8 cellular contexts compared by ENCODE assay signal in the genomic region with DNA sequence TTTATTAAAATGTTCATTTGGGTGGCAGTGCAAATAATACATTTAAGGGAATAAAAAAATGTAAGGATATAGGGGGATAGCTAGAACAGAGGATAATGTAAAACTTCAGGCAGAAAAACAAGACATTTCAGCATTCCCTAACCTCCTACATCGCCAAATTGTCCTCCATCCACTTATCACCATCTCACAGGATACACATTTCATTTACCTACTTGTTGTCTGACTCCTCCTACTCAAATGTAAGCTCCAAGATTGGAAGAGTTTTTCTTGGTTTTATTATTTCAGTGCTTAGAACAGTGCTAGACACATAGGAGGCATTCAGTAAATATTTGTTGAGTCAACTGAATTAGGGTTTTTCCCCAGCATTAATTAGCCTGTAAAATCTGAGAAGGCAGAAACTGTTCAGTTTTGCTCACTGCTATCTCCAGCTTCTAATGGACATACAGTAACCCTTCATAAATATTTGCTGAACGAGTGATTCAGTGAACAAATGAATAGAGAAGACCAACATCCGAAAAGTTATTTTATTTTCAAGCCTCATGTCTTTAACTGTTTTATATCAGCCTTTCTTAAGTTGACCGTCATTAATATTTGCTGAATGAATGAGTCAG. TPM values are rescaled to one million over a fixed set of nuclear protein-coding genes. Genes with fewer than 3 reads are reported as not detected.
A peak's percentile ranks its signal among the peaks of the same experiment; 100 is the strongest.
DNase-seq lines count a peak whose midpoint lies in the region; ATAC-seq and TF ChIP-seq lines count a peak whose summit lies in the region.

No MANE protein-coding gene starts in this region.

- DNase-seq in NCI-H1105 treated with DMSO at 0.1 percent for 48 hours (lab: John Stamatoyannopoulos, UW), result peak; percentile 46
- no peak for DNase-seq in NCI-H1105 (lab: John Stamatoyannopoulos, UW)
- peak; percentile 47 for DNase-seq in NCI-H748 (lab: John Stamatoyannopoulos, UW; ENCODE audit: unreplicated experiment)
- peak; percentile 9 to 12 for DNase-seq in fibroblast of lung (ENCODE audit: low read depth in 2 of 2)
- DNase-seq in skeletal muscle cell (ENCODE audit: low read depth), result no peak
- DNase-seq in head of caudate nucleus, result no peak

- H3K4me1 ChIP-seq in fibroblast of lung (ENCODE audit: control insufficient read depth, extremely low read depth, insufficient read depth, low read length), result no peaks in the 10 kb centered on the region

- no peak overlapping the region for H3K27ac ChIP-seq in fibroblast of lung (ENCODE audit: insufficient read depth, low read length)

- H3K9me3 ChIP-seq in fibroblast of lung (ENCODE audit: control insufficient read depth, insufficient read depth, low read depth, low read length), result no peaks in the 10 kb centered on the region

- H3K36me3 ChIP-seq in fibroblast of lung (ENCODE audit: control insufficient read depth, insufficient read depth, low read length), result no peaks in the 10 kb centered on the region

- no peaks in the 10 kb centered on the region for H4K20me1 ChIP-seq in fibroblast of lung (ENCODE audit: control insufficient read depth, extremely low read depth, insufficient read depth, low read length)

- no peak overlapping the region for H3K9ac ChIP-seq in fibroblast of lung (ENCODE audit: insufficient read depth, low read length)

- peak overlapping the region; percentile 73 for H3K4me2 ChIP-seq in fibroblast of lung (ENCODE audit: extremely low read depth, insufficient read depth, low read length)

- ATAC-seq in GM21367 (IDR thresholded peaks at IDR 0.05; ENCODE audit: unreplicated experiment) (no peak), HG03039 (IDR thresholded peaks at IDR 0.05; ENCODE audit: unreplicated experiment) (no peak)

- intact Hi-C loops in head of caudate nucleus (cut with DNase I), result loop anchor here (5.0 to 10.0 kb wide), 2 partner anchors 65 to 172 kb away; a partner anchor contains a TSS

- no peak overlapping the region for H2AFZ ChIP-seq in fibroblast of lung (ENCODE audit: low read length)

- TF ChIP-seq CTCF in fibroblast of lung (conservative IDR thresholded peaks at IDR 0.05 in 1 of 2, IDR thresholded peaks at IDR 0.05 in 1 of 2; ENCODE audit: low read depth in 1 of 2, low read length in 2 of 2), result no peak

- H3K4me3 ChIP-seq in fibroblast of lung (replicated peaks in 1 of 4; ENCODE audit: control extremely low read depth in 1 of 4, insufficient read depth in 1 of 4, low read depth in 3 of 4, low read length in 4 of 4) (peak overlapping the region; percentile 70 to 88 (median 81)), skeletal muscle cell (ENCODE audit: low read depth, low read length) (peak overlapping the region; percentile 71)

- H3K79me2 ChIP-seq in fibroblast of lung (ENCODE audit: control insufficient read depth, insufficient read depth, low read length), result peaks cover 25% of the 10 kb centered on the region

- no peaks in the 10 kb centered on the region for H3K27me3 ChIP-seq in fibroblast of lung (ENCODE audit: control insufficient read depth, insufficient read depth, low read length)

RNA-seq across cellular contexts. Expression of a gene that starts 0.9 kb away (rescaled TPM):
- 28.6 and 29.5 TPM in 2 replicates for total RNA-seq in fibroblast of lung
- 6.3 and 7.3 TPM in 2 replicates for polyA plus RNA-seq in fibroblast of lung
- polyA plus RNA-seq in fibroblast of lung (2012), result 3.6 and 5.2 TPM in 2 replicates
- 0.59 and 9.6 TPM in 2 replicates for polyA minus RNA-seq in fibroblast of lung (ENCODE audit: low replicate concordance)

Comparison
In these comparisons a context has a peak if more than half of its experiments do, and no peak if none do; other contexts are left out.
1. DNase-seq: peak in NCI-H1105 treated with DMSO at 0.1 percent for 48 hours (single experiment), NCI-H748 (single experiment) and fibroblast of lung (2 of 2); none in NCI-H1105 (single experiment), skeletal muscle cell (single experiment) and head of caudate nucleus (0 of 42).